ENCODE assay signal across 7 cellular contexts in genomic region chr20:43513298-43514061, GRCh38. TPM values are rescaled to one million over a fixed set of nuclear protein-coding genes. Genes with fewer than 3 reads are reported as not detected.
DNase-seq lines count a peak whose midpoint lies in the region; ATAC-seq and TF ChIP-seq lines count a peak whose summit lies in the region.

No MANE protein-coding gene starts in this region.

- H3K4me1 Mint-ChIP-seq in stimulated activated naive B cell treated with anti-CD40 and anti-IgM and Interleukin-4, amounts not matched to agents 10 μg/mL and 1 μg/mL and 100 μg/mL, for 72 hours = peaks cover 0 to 24% of the 10 kb centered on the region in 2 donors

- no peaks in the 10 kb centered on the region for H3K9me3 Mint-ChIP-seq in stimulated activated naive B cell treated with anti-CD40 and anti-IgM and Interleukin-4, amounts not matched to agents 10 μg/mL and 1 μg/mL and 100 μg/mL, for 72 hours

- DNase-seq in GM20000 (ENCODE audit: low spot score) (peak; percentile 32), SJCRH30 (no peak), right atrium auricular region (ENCODE audit: low spot score) (no peak), DMS 273 treated with DMSO at 0.1 percent for 48 hours (lab: John Stamatoyannopoulos, UW) (no peak), AG20443 (ENCODE audit: low spot score) (no peak)
- DNase-seq in stimulated activated naive B cell treated with anti-CD40 and anti-IgM and Interleukin-4, amounts not matched to agents 10 μg/mL and 1 μg/mL and 100 μg/mL, for 72 hours = no peak

- H3K9me3 ChIP-seq in SJCRH30 (replicated peaks) = no peaks in the 10 kb centered on the region
- H3K9me3 ChIP-seq in right atrium auricular region = no peaks in the 10 kb centered on the region

- peaks cover 0 to 12% of the 10 kb centered on the region in 2 donors for H3K36me3 Mint-ChIP-seq in stimulated activated naive B cell treated with anti-CD40 and anti-IgM and Interleukin-4, amounts not matched to agents 10 μg/mL and 1 μg/mL and 100 μg/mL, for 72 hours

- peak in 1 of 2 donors; percentile 1 for ATAC-seq in stimulated activated naive B cell treated with anti-CD40 and anti-IgM and Interleukin-4, amounts not matched to agents 10 μg/mL and 1 μg/mL and 100 μg/mL, for 72 hours (replicated peaks)
- no peak for ATAC-seq in GM18519 (IDR thresholded peaks at IDR 0.05; ENCODE audit: low FRiP score, unreplicated experiment)

- H3K27me3 ChIP-seq in SJCRH30 (no peaks in the 10 kb centered on the region), right atrium auricular region (no peaks in the 10 kb centered on the region)

- H3K4me1 ChIP-seq in SJCRH30 (no peaks in the 10 kb centered on the region), right atrium auricular region (peaks cover 0 to 11% of the 10 kb centered on the region in 2 donors)

- peaks cover 11 to 21% of the 10 kb centered on the region in 2 donors for H3K27me3 Mint-ChIP-seq in stimulated activated naive B cell treated with anti-CD40 and anti-IgM and Interleukin-4, amounts not matched to agents 10 μg/mL and 1 μg/mL and 100 μg/mL, for 72 hours

- H3K36me3 ChIP-seq in SJCRH30 = no peaks in the 10 kb centered on the region
- H3K36me3 ChIP-seq in right atrium auricular region = no peaks in the 10 kb centered on the region

- H3K27ac ChIP-seq in SJCRH30 = no peak overlapping the region
- peak overlapping the region; percentile 56 to 65 for H3K27ac ChIP-seq in right atrium auricular region

- H3K4me3 Mint-ChIP-seq in stimulated activated naive B cell treated with anti-CD40 and anti-IgM and Interleukin-4, amounts not matched to agents 10 μg/mL and 1 μg/mL and 100 μg/mL, for 72 hours = peak overlapping the region; percentile 96 to 97

- H3K27ac Mint-ChIP-seq in stimulated activated naive B cell treated with anti-CD40 and anti-IgM and Interleukin-4, amounts not matched to agents 10 μg/mL and 1 μg/mL and 100 μg/mL, for 72 hours = no peak overlapping the region

- H3K4me3 ChIP-seq in SJCRH30 = peak overlapping the region; percentile 52
- H3K4me3 ChIP-seq in right atrium auricular region = peak overlapping the region; percentile 35 to 67

- TF ChIP-seq CTCF in GM20000 (IDR thresholded peaks at IDR 0.05; ENCODE audit: extremely low read depth, missing control alignments) = no peak
- TF ChIP-seq CTCF in right atrium auricular region (IDR thresholded peaks at IDR 0.05) = no peak

RNA-seq across cellular contexts. Expression of gene L3MBTL1, which starts 6.0 kb away (rescaled TPM):
- total RNA-seq in SJCRH30 (2014; rRNA removed; shearing (Covaris generic)) = 3.4 and 6.5 TPM in 2 replicates
- 10 to 100 TPM in 1 of 2 donors, 1 to 10 TPM in 1; 4.1 to 28.2 TPM for total RNA-seq in right atrium auricular region

RNA-seq across cellular contexts. Expression of gene SGK2, which starts 45.3 kb away (rescaled TPM):
- 0.23 and 0.67 TPM in 2 replicates for total RNA-seq in SJCRH30 (2014; rRNA removed; shearing (Covaris generic))
- under 1 TPM in 1 of 2 donors, not detected in 1; 0.90 TPM for total RNA-seq in right atrium auricular region

RNA-seq across cellular contexts. Expression of gene SRSF6, which starts 55.8 kb away (rescaled TPM):
- total RNA-seq in SJCRH30 (2014; rRNA removed; shearing (Covaris generic)) = 124 and 149 TPM in 2 replicates
- total RNA-seq in right atrium auricular region = 10 to 100 TPM; 29.4 to 30.5 TPM
